Comparison of ENCODE assay signal across 27 cellular contexts in genomic region chr7:148408307-148408706, GRCh38.
"Had no signal": no experiment of that assay in that cellular context is flagged by ENCODE, and none has a peak within 500 bp of the region (broad histone marks: within the 10 kb centered on the region; RNA-seq: fewer than 3 reads in every experiment).

No MANE protein-coding gene starts in this region.

- H3K36me3 ChIP-seq: stomach, suprapubic skin, thoracic aorta, thyroid gland, tibial artery, tibial nerve, transverse colon, upper lobe of left lung, upper lobe of right lung, uterus, vagina had no signal

- H3K27me3 Mint-ChIP-seq: stimulated activated memory B cell treated with anti-CD40 and anti-IgM and Interleukin-4, amounts not matched to agents 10 μg/mL and 1 μg/mL and 100 μg/mL, for 72 hours had no signal

- H3K4me3 ChIP-seq: stomach, suprapubic skin, testis, thoracic aorta, thyroid gland, tibial artery, tibial nerve, transverse colon, upper lobe of left lung, upper lobe of right lung, uterus, vagina had no signal

- H3K9me3 ChIP-seq: stomach, suprapubic skin, testis, thoracic aorta, thyroid gland, tibial artery, tibial nerve, transverse colon, upper lobe of left lung, upper lobe of right lung, uterus, vagina had no signal

- H3K4me3 Mint-ChIP-seq: stimulated activated effector memory CD8-positive, alpha-beta T cell treated with anti-CD3 and anti-CD28 coated beads, Interleukin-12 subunit alpha, Interleukin-12 subunit beta, amount 100 ng/mL, for 72 hours; stimulated activated memory B cell treated with anti-CD40 and anti-IgM and Interleukin-4, amounts not matched to agents 10 μg/mL and 1 μg/mL and 100 μg/mL, for 72 hours; stimulated activated naive B cell treated with anti-CD40 and anti-IgM and Interleukin-4, amounts not matched to agents 10 μg/mL and 1 μg/mL and 100 μg/mL, for 72 hours; stimulated activated naive CD8-positive, alpha-beta T cell treated with anti-CD3 and anti-CD28 coated beads, Interleukin-15, amount 100 ng/mL, for 72 hours; stimulated activated naive CD8-positive, alpha-beta T cell treated with anti-CD3 and anti-CD28 coated beads, Interleukin-15, Interleukin-2, amounts not matched to agents 100 ng/mL and 50 ng/mL, for 24 hours; type B pancreatic cell had no signal

- H3K27ac ChIP-seq: stomach, suprapubic skin, testis, thoracic aorta, thyroid gland, tibial artery, tibial nerve, transverse colon, upper lobe of left lung, upper lobe of right lung, uterus, vagina had no signal

- H3K27ac Mint-ChIP-seq: stimulated activated effector memory CD8-positive, alpha-beta T cell treated with anti-CD3 and anti-CD28 coated beads, Interleukin-12 subunit alpha, Interleukin-12 subunit beta, amount 100 ng/mL, for 72 hours; stimulated activated memory B cell treated with anti-CD40 and anti-IgM and Interleukin-4, amounts not matched to agents 10 μg/mL and 1 μg/mL and 100 μg/mL, for 72 hours; stimulated activated naive B cell treated with anti-CD40 and anti-IgM and Interleukin-4, amounts not matched to agents 10 μg/mL and 1 μg/mL and 100 μg/mL, for 72 hours; stimulated activated naive CD8-positive, alpha-beta T cell treated with anti-CD3 and anti-CD28 coated beads, Interleukin-15, amount 100 ng/mL, for 72 hours; stimulated activated naive CD8-positive, alpha-beta T cell treated with anti-CD3 and anti-CD28 coated beads, Interleukin-15, Interleukin-2, amounts not matched to agents 100 ng/mL and 50 ng/mL, for 24 hours; type B pancreatic cell had no signal

- ATAC-seq: stimulated activated effector memory CD8-positive, alpha-beta T cell treated with anti-CD3 and anti-CD28 coated beads, Interleukin-12 subunit alpha, Interleukin-12 subunit beta, amount 100 ng/mL, for 72 hours; stimulated activated memory B cell treated with anti-CD40 and anti-IgM and Interleukin-4, amounts not matched to agents 10 μg/mL and 1 μg/mL and 100 μg/mL, for 72 hours; stimulated activated naive B cell treated with anti-CD40 and anti-IgM and Interleukin-4, amounts not matched to agents 10 μg/mL and 1 μg/mL and 100 μg/mL, for 72 hours; stimulated activated naive CD8-positive, alpha-beta T cell treated with anti-CD3 and anti-CD28 coated beads, Interleukin-15, amount 100 ng/mL, for 72 hours; stimulated activated naive CD8-positive, alpha-beta T cell treated with anti-CD3 and anti-CD28 coated beads, Interleukin-15, Interleukin-2, amounts not matched to agents 100 U/mL and 50 U/mL, for 24 hours; upper lobe of right lung had no signal

- H3K36me3 Mint-ChIP-seq: stimulated activated effector memory CD8-positive, alpha-beta T cell treated with anti-CD3 and anti-CD28 coated beads, Interleukin-12 subunit alpha, Interleukin-12 subunit beta, amount 100 ng/mL, for 72 hours; type B pancreatic cell had no signal

- H3K27me3 ChIP-seq: stomach, suprapubic skin, testis, thyroid gland, tibial artery, tibial nerve, transverse colon, upper lobe of left lung, upper lobe of right lung, uterus, vagina had no signal

- H3K4me1 Mint-ChIP-seq: stimulated activated effector memory CD8-positive, alpha-beta T cell treated with anti-CD3 and anti-CD28 coated beads, Interleukin-12 subunit alpha, Interleukin-12 subunit beta, amount 100 ng/mL, for 72 hours; stimulated activated naive CD8-positive, alpha-beta T cell treated with anti-CD3 and anti-CD28 coated beads, Interleukin-15, amount 100 ng/mL, for 72 hours had no signal

- H3K4me1 ChIP-seq: stomach, suprapubic skin, testis, thyroid gland, tibial artery, tibial nerve, upper lobe of left lung, upper lobe of right lung, uterus, vagina had no signal

- DNase-seq: stimulated activated CD4-positive, alpha-beta T cell treated with anti-CD3 and anti-CD28 coated beads, Interleukin-2, amount 100 ng/mL, for 48 hours; stimulated activated CD4-positive, alpha-beta T cell treated with anti-CD3 and anti-CD28 coated beads, Interleukin-4, amount 100 ng/mL, for 1 hour; stimulated activated CD4-positive, alpha-beta T cell treated with anti-CD3 and anti-CD28 coated beads, Interleukin-4, amount 100 ng/mL, for 24 hours; stimulated activated CD4-positive, alpha-beta T cell treated with anti-CD3 and anti-CD28 coated beads, Interleukin-4, amount 100 ng/mL, for 4 hours; stimulated activated CD8-positive, alpha-beta memory T cell treated with anti-CD3 and anti-CD28 coated beads, Interleukin-4, amount 100 ng/mL, for 48 hours; stimulated activated naive B cell treated with anti-CD40 and anti-IgM and Interleukin-4, amounts not matched to agents 10 μg/mL and 1 μg/mL and 100 μg/mL, for 72 hours; stimulated activated naive CD4-positive, alpha-beta T cell; stimulated activated naive CD4-positive, alpha-beta T cell treated with Interleukin-2 at 50 U/mL for 16 hours; stimulated activated naive CD8-positive, alpha-beta T cell treated with anti-CD3 and anti-CD28 coated beads, Interleukin-15, amount 100 ng/mL, for 72 hours; stimulated activated naive CD8-positive, alpha-beta T cell treated with anti-CD3 and anti-CD28 coated beads, Interleukin-15, Interleukin-2, amounts not matched to agents 100 U/mL and 50 U/mL, for 24 hours; stomach; substantia nigra; testis; thyroid gland; tibial artery; transverse colon; upper lobe of left lung; upper lobe of right lung; uterus had no signal

- H3K9me3 Mint-ChIP-seq: stimulated activated effector memory CD8-positive, alpha-beta T cell treated with anti-CD3 and anti-CD28 coated beads, Interleukin-12 subunit alpha, Interleukin-12 subunit beta, amount 100 ng/mL, for 72 hours; stimulated activated memory B cell treated with anti-CD40 and anti-IgM and Interleukin-4, amounts not matched to agents 10 μg/mL and 1 μg/mL and 100 μg/mL, for 72 hours; stimulated activated naive B cell treated with anti-CD40 and anti-IgM and Interleukin-4, amounts not matched to agents 10 μg/mL and 1 μg/mL and 100 μg/mL, for 72 hours; stimulated activated naive CD8-positive, alpha-beta T cell treated with anti-CD3 and anti-CD28 coated beads, Interleukin-15, amount 100 ng/mL, for 72 hours; stimulated activated naive CD8-positive, alpha-beta T cell treated with anti-CD3 and anti-CD28 coated beads, Interleukin-15, Interleukin-2, amounts not matched to agents 100 ng/mL and 50 ng/mL, for 24 hours; type B pancreatic cell had no signal
